ENCODE assay signal across 23 cellular contexts in genomic region chr11:131925829-131926228, GRCh38.
"Had no signal": no experiment of that assay in that cellular context is flagged by ENCODE, and none has a peak within 500 bp of the region (broad histone marks: within the 10 kb centered on the region; RNA-seq: fewer than 3 reads in every experiment).

No MANE protein-coding gene starts in this region.

- H3K4me2 ChIP-seq: hepatocyte had no signal

- ATAC-seq: foreskin keratinocyte; left colon; left ventricle myocardium superior; stimulated activated effector memory CD8-positive, alpha-beta T cell treated with anti-CD3 and anti-CD28 coated beads, Interleukin-12 subunit alpha, Interleukin-12 subunit beta, amount 100 ng/mL, for 72 hours; stimulated activated naive CD8-positive, alpha-beta T cell treated with anti-CD3 and anti-CD28 coated beads, Interleukin-15, Interleukin-2, amounts not matched to agents 100 U/mL and 50 U/mL, for 24 hours had no signal

- H3K4me1 ChIP-seq: colonic mucosa, suprapubic skin, thyroid gland had no signal

- FAIRE-seq: small intestine, urothelium cell line had no signal

- H2AFZ ChIP-seq: hepatocyte had no signal

- H3K27me3 ChIP-seq: colonic mucosa, esophagus squamous epithelium, foreskin keratinocyte, hepatocyte, right atrium auricular region, sigmoid colon, suprapubic skin, thyroid gland had no signal

- H3K27ac Mint-ChIP-seq: nephron; stimulated activated effector memory CD8-positive, alpha-beta T cell treated with anti-CD3 and anti-CD28 coated beads, Interleukin-12 subunit alpha, Interleukin-12 subunit beta, amount 100 ng/mL, for 72 hours; type B pancreatic cell had no signal

- DNase-seq: colonic mucosa; dermis blood vessel endothelial cell; esophagus squamous epithelium; foreskin keratinocyte; left colon; left ventricle myocardium superior; mesendoderm; naive B cell; sigmoid colon; small intestine; stimulated activated CD4-positive, alpha-beta T cell treated with anti-CD3 and anti-CD28 coated beads, Interleukin-12 subunit alpha, Interleukin-12 subunit beta, amount 100 ng/mL, for 4 hours; stimulated activated CD4-positive, alpha-beta T cell treated with anti-CD3 and anti-CD28 coated beads, Interleukin-4, amount 100 ng/mL, for 1 hour; stimulated activated CD8-positive, alpha-beta memory T cell treated with anti-CD3 and anti-CD28 coated beads, Interleukin-4, amount 100 ng/mL, for 48 hours; stimulated activated naive CD8-positive, alpha-beta T cell treated with anti-CD3 and anti-CD28 coated beads, Interleukin-15, Interleukin-2, amounts not matched to agents 100 U/mL and 50 U/mL, for 24 hours; thyroid gland had no signal

- H3K9me3 ChIP-seq: colonic mucosa, esophagus squamous epithelium, right atrium auricular region, sigmoid colon, suprapubic skin, thyroid gland had no signal

- H3K36me3 Mint-ChIP-seq: naive B cell; stimulated activated effector memory CD8-positive, alpha-beta T cell treated with anti-CD3 and anti-CD28 coated beads, Interleukin-12 subunit alpha, Interleukin-12 subunit beta, amount 100 ng/mL, for 72 hours; type B pancreatic cell had no signal

- H3K4me3 ChIP-seq: colonic mucosa, esophagus squamous epithelium, hepatocyte, lung, right atrium auricular region, sigmoid colon, suprapubic skin, thyroid gland had no signal

- H3K27ac ChIP-seq: colonic mucosa, esophagus squamous epithelium, foreskin keratinocyte, hepatocyte, right atrium auricular region, sigmoid colon, suprapubic skin, thyroid gland had no signal

- H3K36me3 ChIP-seq: colonic mucosa, esophagus squamous epithelium, right atrium auricular region, sigmoid colon, suprapubic skin, thyroid gland had no signal

- H3K4me1 Mint-ChIP-seq: naive B cell; stimulated activated effector memory CD8-positive, alpha-beta T cell treated with anti-CD3 and anti-CD28 coated beads, Interleukin-12 subunit alpha, Interleukin-12 subunit beta, amount 100 ng/mL, for 72 hours had no signal

- H3K79me2 ChIP-seq: hepatocyte had no signal

- H3K9me3 Mint-ChIP-seq: nephron, type B pancreatic cell had no signal

- H3K4me3 Mint-ChIP-seq: naive B cell; nephron; stimulated activated effector memory CD8-positive, alpha-beta T cell treated with anti-CD3 and anti-CD28 coated beads, Interleukin-12 subunit alpha, Interleukin-12 subunit beta, amount 100 ng/mL, for 72 hours; type B pancreatic cell had no signal
